23 cellular contexts compared by ENCODE assay signal in the genomic region with DNA sequence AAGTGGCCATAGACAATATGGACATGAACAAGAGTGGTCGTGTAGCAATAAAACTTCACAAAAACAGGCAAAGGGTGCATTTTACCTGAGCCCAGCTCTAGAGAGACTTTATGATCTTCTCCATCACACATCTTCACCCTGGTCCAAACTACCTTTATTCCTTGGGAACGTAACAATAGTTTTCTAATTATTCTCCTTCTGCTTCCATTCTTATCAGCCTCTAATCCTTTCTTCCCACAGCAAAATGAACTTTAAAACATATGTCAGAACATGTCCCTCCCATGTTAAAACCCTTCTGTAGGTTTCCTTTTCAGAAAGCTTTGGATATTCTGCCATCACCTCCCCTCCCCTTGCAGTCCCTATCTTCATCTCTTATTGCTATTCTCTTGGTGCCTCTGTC.
"Had no signal": no experiment of that assay in that cellular context is flagged by ENCODE, and none has a peak within 500 bp of the region (broad histone marks: within the 10 kb centered on the region; RNA-seq: fewer than 3 reads in every experiment).

No MANE protein-coding gene starts in this region.

- H3K36me3 ChIP-seq: colonic mucosa, esophagus squamous epithelium, gastrocnemius medialis, gastroesophageal sphincter, heart left ventricle, heart right ventricle had no signal

- H3K4me3 ChIP-seq: colonic mucosa, coronary artery, dorsolateral prefrontal cortex, esophagus squamous epithelium, gastrocnemius medialis, gastroesophageal sphincter, heart left ventricle, heart right ventricle had no signal

- DNase-seq: colonic mucosa; cortex of kidney; dermis blood vessel endothelial cell; dorsolateral prefrontal cortex; effector CD4-positive, alpha-beta T cell; effector CD8-positive, alpha-beta T cell; effector memory CD4-positive, alpha-beta T cell; effector memory CD8-positive, alpha-beta T cell; endodermal cell; erythroblast; esophagus squamous epithelium; foreskin fibroblast; foreskin keratinocyte; foreskin melanocyte; gastrocnemius medialis; glutamatergic neuron; head of caudate nucleus; heart left ventricle; heart right ventricle had no signal

- H3K27me3 ChIP-seq: colonic mucosa, gastrocnemius medialis, heart left ventricle had no signal

- H3K27ac ChIP-seq: colonic mucosa, coronary artery, dorsolateral prefrontal cortex, epithelial cell of prostate, esophagus squamous epithelium, foreskin keratinocyte, gastrocnemius medialis, gastroesophageal sphincter, heart left ventricle, heart right ventricle had no signal

- H3K4me1 ChIP-seq: colonic mucosa, esophagus squamous epithelium, foreskin keratinocyte, gastrocnemius medialis, gastroesophageal sphincter had no signal

- ATAC-seq: effector memory CD8-positive, alpha-beta T cell; esophagus mucosa; foreskin keratinocyte; gastrocnemius medialis; gastroesophageal sphincter; heart left ventricle; heart right ventricle had no signal

- H3K9me3 ChIP-seq: colonic mucosa, esophagus squamous epithelium, gastrocnemius medialis, heart left ventricle, heart right ventricle had no signal
